ENCODE assay signal across 10 cellular contexts in the genomic region with DNA sequence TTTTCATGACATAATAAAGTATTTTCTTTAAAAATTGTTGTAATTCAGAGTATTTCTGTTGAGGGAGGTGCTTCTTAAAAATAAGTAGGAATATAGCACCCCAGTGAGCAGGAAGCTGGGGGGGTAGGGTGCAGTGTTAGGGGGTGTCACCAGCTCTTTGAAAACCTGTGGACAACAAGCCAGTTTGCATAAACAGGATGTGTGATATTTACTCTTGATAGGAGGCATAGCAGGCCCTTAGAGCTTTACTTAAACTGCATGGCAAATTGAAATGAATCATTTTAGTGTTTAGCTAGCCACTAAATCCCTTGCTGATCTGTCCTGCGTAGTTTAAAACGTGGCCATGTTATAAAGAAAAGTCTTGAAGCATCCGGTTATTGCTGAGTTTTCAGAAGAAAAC. TPM values are rescaled to one million over a fixed set of nuclear protein-coding genes. Genes with fewer than 3 reads are reported as not detected.
DNase-seq lines count a peak whose midpoint lies in the region; ATAC-seq and TF ChIP-seq lines count a peak whose summit lies in the region.
"Had no signal": no experiment of that assay in that cellular context is flagged by ENCODE, and none has a peak within 500 bp of the region (broad histone marks: within the 10 kb centered on the region; RNA-seq: fewer than 3 reads in every experiment).

No MANE protein-coding gene starts in this region.

- no peaks in the 10 kb centered on the region for H3K27me3 ChIP-seq in SJSA1 (replicated peaks)
- H3K27me3 ChIP-seq: SJCRH30 had no signal

- DNase-seq in SJSA1 (ENCODE audit: low read depth in 1 of 2, low spot score in 2 of 2) = no peak
- no peak for DNase-seq in epithelial cell of proximal tubule (ENCODE audit: low read depth)
- DNase-seq: NCI-H187; SJCRH30; stimulated activated CD4-positive, alpha-beta T cell treated with anti-CD3 and anti-CD28 coated beads, Interleukin-2, amount 100 ng/mL, for 24 hours had no signal

- H3K4me1 ChIP-seq in SJSA1 (replicated peaks) = peaks cover 51% of the 10 kb centered on the region

- H3K36me3 ChIP-seq in SJSA1 = peaks cover 50% of the 10 kb centered on the region

- ATAC-seq in GM21786 (IDR thresholded peaks at IDR 0.05; ENCODE audit: unreplicated experiment) (peak; percentile 39), GM21515 (IDR thresholded peaks at IDR 0.05; ENCODE audit: unreplicated experiment) (no peak), HG02642 (IDR thresholded peaks at IDR 0.05; ENCODE audit: poor library complexity, unreplicated experiment) (no peak), GM21367 (IDR thresholded peaks at IDR 0.05; ENCODE audit: unreplicated experiment) (no peak)

- H3K9me3 ChIP-seq in SJSA1 (replicated peaks) = no peaks in the 10 kb centered on the region
- H3K9me3 ChIP-seq: SJCRH30 had no signal

- peak overlapping the region; percentile 22; the same call in 1 of the 2 replicates for H3K27ac ChIP-seq in SJSA1
- peak overlapping the region in 12 of 21 experiments; percentile 2 to 68 (median 36) for H3K27ac ChIP-seq in skin epidermis
- H3K27ac ChIP-seq: SJCRH30 had no signal

- H3K4me3 ChIP-seq in SJSA1 (no peak overlapping the region), epithelial cell of proximal tubule (ENCODE audit: low read depth, low read length) (peak overlapping the region; percentile 21), skin epidermis (no peak overlapping the region)
- H3K4me3 ChIP-seq: SJCRH30 had no signal

- TF ChIP-seq CTCF in epithelial cell of proximal tubule (conservative IDR thresholded peaks at IDR 0.05; ENCODE audit: low read depth, low read length) = no peak

RNA-seq across cellular contexts. Expression of a gene that starts 8.4 kb away (rescaled TPM):
- 37.5 and 41.9 TPM in 2 replicates for total RNA-seq in SJSA1 (2014; rRNA removed; shearing (Covaris generic))
- total RNA-seq in epithelial cell of proximal tubule = 165 and 170 TPM in 2 replicates
